21 cellular contexts compared by ENCODE assay signal in genomic region chr19:43545981-43546380, GRCh38. TPM values are rescaled to one million over a fixed set of nuclear protein-coding genes. Genes with fewer than 3 reads are reported as not detected.
"Had no signal": no experiment of that assay in that cellular context is flagged by ENCODE, and none has a peak within 500 bp of the region (broad histone marks: within the 10 kb centered on the region; RNA-seq: fewer than 3 reads in every experiment).

No MANE protein-coding gene starts in this region.

- H3K9me3 Mint-ChIP-seq: memory B cell, mesothelial cell of epicardium, nephron had no signal

- H3K27me3 ChIP-seq: esophagus squamous epithelium, gastroesophageal sphincter, left lung, right lobe of liver had no signal

- H3K4me3 Mint-ChIP-seq: memory B cell, mesothelial cell of epicardium, nephron had no signal

- H3K4me1 Mint-ChIP-seq: memory B cell, mesothelial cell of epicardium, nephron had no signal

- H3K4me1 ChIP-seq: esophagus squamous epithelium, gastroesophageal sphincter, left lung, lower lobe of right lung, psoas muscle had no signal

- H3K27ac Mint-ChIP-seq: memory B cell, mesothelial cell of epicardium, nephron had no signal

- DNase-seq: dermis blood vessel endothelial cell; esophagus squamous epithelium; foreskin fibroblast; glutamatergic neuron; islet precursor cell; lower lobe of right lung; psoas muscle; retina; right lobe of liver; stimulated activated CD4-positive, alpha-beta T cell treated with anti-CD3 and anti-CD28 coated beads, Interleukin-15, amount 100 ng/mL, for 24 hours; stimulated activated CD4-positive, alpha-beta T cell treated with anti-CD3 and anti-CD28 coated beads, Interleukin-1b, Interleukin-23, amount 100 ng/mL, for 48 hours; stimulated activated CD4-positive, alpha-beta T cell treated with anti-CD3 and anti-CD28 coated beads, Interleukin-4, amount 100 ng/mL, for 24 hours; stimulated activated naive CD4-positive, alpha-beta T cell treated with Interleukin-2 at 50 U/mL for 16 hours; trophoblast cell had no signal

- H3K9me3 ChIP-seq: esophagus squamous epithelium, gastroesophageal sphincter, left lung, lower lobe of right lung, psoas muscle, right lobe of liver had no signal

- H3K4me3 ChIP-seq: esophagus squamous epithelium, gastroesophageal sphincter, left lung, lower lobe of right lung, psoas muscle, right lobe of liver had no signal

- ATAC-seq: gastroesophageal sphincter, left lung, lower lobe of right lung, psoas muscle, right lobe of liver had no signal

- H3K27ac ChIP-seq: esophagus squamous epithelium, gastroesophageal sphincter, left lung, lower lobe of right lung, psoas muscle, right lobe of liver had no signal

RNA-seq across cellular contexts. Expression of gene ZNF575, which starts 13.0 kb away (rescaled TPM):
- total RNA-seq: dermis blood vessel endothelial cell, epithelial cell of proximal tubule, esophagus squamous epithelium, myocyte had no signal
